Comparison of ENCODE assay signal across 8 cellular contexts in the genomic region with DNA sequence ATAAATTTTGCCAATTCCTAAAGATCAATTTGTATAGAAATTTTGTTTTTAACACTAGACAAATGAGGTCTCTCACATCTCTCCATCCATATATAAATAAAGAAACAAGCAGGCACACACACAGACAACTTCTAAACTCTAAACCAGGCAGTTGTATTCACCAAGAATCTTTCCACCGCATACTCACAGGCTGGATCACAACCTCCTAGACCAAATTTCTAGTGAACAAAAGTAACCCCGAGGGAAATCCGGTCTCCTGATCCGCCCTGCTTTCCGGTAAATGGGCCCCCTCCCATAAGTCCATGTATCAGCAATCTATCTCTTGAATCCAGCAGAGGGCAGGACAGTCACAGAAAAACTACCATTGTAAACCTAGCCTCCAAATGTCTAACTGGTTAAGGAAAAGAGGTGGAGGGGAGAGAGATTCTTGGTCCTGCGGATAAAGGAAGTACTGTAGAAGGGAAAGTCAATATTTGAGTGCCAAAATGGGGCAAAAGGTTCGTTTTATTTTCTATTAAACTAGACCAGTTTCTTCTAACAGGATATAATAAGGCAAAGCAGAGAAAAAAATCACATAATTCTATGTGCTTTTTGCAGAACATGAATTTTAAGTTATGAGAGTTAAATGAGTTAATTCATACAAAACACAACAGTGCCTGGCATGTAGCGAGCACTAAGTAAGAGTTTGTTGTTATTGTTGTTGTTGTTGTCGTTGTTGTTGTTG. TPM values are rescaled to one million over a fixed set of nuclear protein-coding genes. Genes with fewer than 3 reads are reported as not detected.
A peak's percentile ranks its signal among the peaks of the same experiment; 100 is the strongest.
DNase-seq lines count a peak whose midpoint lies in the region; ATAC-seq and TF ChIP-seq lines count a peak whose summit lies in the region.

No MANE protein-coding gene starts in this region.

- TF ChIP-seq POLR2A in gastroesophageal sphincter (IDR thresholded peaks at IDR 0.05) = no peak

- TF ChIP-seq EP300 in gastroesophageal sphincter (IDR thresholded peaks at IDR 0.05) = no peak

- POLR2A ChIA-PET in CD8-positive, alpha-beta memory T cell (lab: Charles Lee) = no interaction called here

- 10 to 13% methylated on average over 9 of the region's 9 CpGs for whole genome bisulfite sequencing in gastroesophageal sphincter (ENCODE audit: low coverage in 1 of 2), 2 donors

- no peak overlapping the region for H3K27ac Mint-ChIP-seq in CD8-positive, alpha-beta memory T cell
- H3K27ac Mint-ChIP-seq in activated naive CD4-positive, alpha-beta T cell treated with anti-CD3 and anti-CD28 coated beads, Interleukin-2, amount 10 ng/mL, durations not matched to agents 7 days and 5 days = no peak overlapping the region
- no peak overlapping the region for H3K27ac Mint-ChIP-seq in type B pancreatic cell

- peak; percentile 40 to 92 (median 84) for TF ChIP-seq CTCF in gastroesophageal sphincter (IDR thresholded peaks at IDR 0.05)
- peak; percentile 91 for TF ChIP-seq CTCF in type B pancreatic cell (conservative IDR thresholded peaks at IDR 0.05)

- H3K4me3 Mint-ChIP-seq in CD8-positive, alpha-beta memory T cell = no peak overlapping the region
- H3K4me3 Mint-ChIP-seq in activated naive CD4-positive, alpha-beta T cell treated with anti-CD3 and anti-CD28 coated beads, Interleukin-2, amount 10 ng/mL, durations not matched to agents 7 days and 5 days = no peak overlapping the region
- no peak overlapping the region for H3K4me3 Mint-ChIP-seq in type B pancreatic cell

- H3K36me3 Mint-ChIP-seq in CD8-positive, alpha-beta memory T cell = peaks cover 0 to 4% (median 0%) of the 10 kb centered on the region in 3 donors
- H3K36me3 Mint-ChIP-seq in activated naive CD4-positive, alpha-beta T cell treated with anti-CD3 and anti-CD28 coated beads, Interleukin-2, amount 10 ng/mL, durations not matched to agents 7 days and 5 days = peaks cover 2% of the 10 kb centered on the region
- H3K36me3 Mint-ChIP-seq in type B pancreatic cell = peaks cover 4% of the 10 kb centered on the region

- no peaks in the 10 kb centered on the region for H3K27me3 ChIP-seq in CD8-positive, alpha-beta memory T cell (ENCODE audit: insufficient read depth, low read length, poor library complexity, severe bottlenecking)
- H3K27me3 ChIP-seq in gastroesophageal sphincter = no peaks in the 10 kb centered on the region

- CTCF ChIA-PET in CD8-positive, alpha-beta memory T cell (lab: Charles Lee) = interaction anchor here (0.7 to 3.1 kb wide), 7 partner anchors 14 to 145 kb away, joined by 3 to 24 read pairs (median 4); a partner anchor contains a TSS
- CTCF ChIA-PET in activated naive CD4-positive, alpha-beta T cell treated with anti-CD3 and anti-CD28 coated beads, Interleukin-2, amount 10 ng/mL, durations not matched to agents 7 days and 5 days (lab: Charles Lee) = interaction anchor here (1.1 to 3.7 kb wide), 4 partner anchors 87 to 145 kb away, joined by 4 to 32 read pairs (median 12); no protein-coding TSS in a partner anchor

- H3K9me3 ChIP-seq in CD8-positive, alpha-beta memory T cell (ENCODE audit: low read length) = no peaks in the 10 kb centered on the region
- peaks cover 0 to 5% (median 0%) of the 10 kb centered on the region in 3 donors for H3K9me3 ChIP-seq in gastroesophageal sphincter

- no peaks in the 10 kb centered on the region for H3K9me3 Mint-ChIP-seq in CD8-positive, alpha-beta memory T cell
- peaks cover 2% of the 10 kb centered on the region for H3K9me3 Mint-ChIP-seq in activated naive CD4-positive, alpha-beta T cell treated with anti-CD3 and anti-CD28 coated beads, Interleukin-2, amount 10 ng/mL, durations not matched to agents 7 days and 5 days
- H3K9me3 Mint-ChIP-seq in type B pancreatic cell = no peaks in the 10 kb centered on the region

- ATAC-seq in GM21423 (IDR thresholded peaks at IDR 0.05; ENCODE audit: unreplicated experiment) (peak; percentile 31), gastroesophageal sphincter (peak; percentile 47)

- H3K4me1 ChIP-seq in CD8-positive, alpha-beta memory T cell (ENCODE audit: insufficient read depth, low read length) = peaks cover 33% of the 10 kb centered on the region
- peaks cover 0 to 17% (median 0%) of the 10 kb centered on the region in 3 donors for H3K4me1 ChIP-seq in gastroesophageal sphincter

- peaks cover 5 to 8% of the 10 kb centered on the region in 2 donors for H3K27me3 Mint-ChIP-seq in CD8-positive, alpha-beta memory T cell
- H3K27me3 Mint-ChIP-seq in activated naive CD4-positive, alpha-beta T cell treated with anti-CD3 and anti-CD28 coated beads, Interleukin-2, amount 10 ng/mL, durations not matched to agents 7 days and 5 days = peaks cover 7% of the 10 kb centered on the region
- H3K27me3 Mint-ChIP-seq in type B pancreatic cell = no peaks in the 10 kb centered on the region

- no peak overlapping the region for H3K27ac ChIP-seq in CD8-positive, alpha-beta memory T cell (ENCODE audit: low read depth, low read length)
- peak overlapping the region in 2 of 4 donors; percentile 16 to 41 for H3K27ac ChIP-seq in gastroesophageal sphincter

- H3K36me3 ChIP-seq in CD8-positive, alpha-beta memory T cell (ENCODE audit: insufficient read depth, low read length) = no peaks in the 10 kb centered on the region
- no peaks in the 10 kb centered on the region for H3K36me3 ChIP-seq in gastroesophageal sphincter

- peak; percentile 30 to 76 (median 68) for DNase-seq in CD8-positive, alpha-beta memory T cell
- peak; percentile 88 for DNase-seq in M059J (ENCODE audit: low read depth)
- DNase-seq in SHP77 treated with DMSO at 0.1 percent for 48 hours (lab: John Stamatoyannopoulos, UW) = peak; percentile 68
- DNase-seq in activated naive CD4-positive, alpha-beta T cell treated with anti-CD3 and anti-CD28 coated beads, Interleukin-2, amount 10 ng/mL, durations not matched to agents 7 days and 5 days = peak; percentile 82
- DNase-seq in occipital lobe (lab: John Stamatoyannopoulos, UW) = peak; percentile 31
- no peak for DNase-seq in type B pancreatic cell (ENCODE audit: extremely low spot score, unreplicated experiment)

- peaks cover 17 to 29% (median 26%) of the 10 kb centered on the region in 3 donors for H3K4me1 Mint-ChIP-seq in CD8-positive, alpha-beta memory T cell
- H3K4me1 Mint-ChIP-seq in activated naive CD4-positive, alpha-beta T cell treated with anti-CD3 and anti-CD28 coated beads, Interleukin-2, amount 10 ng/mL, durations not matched to agents 7 days and 5 days = peaks cover 38% of the 10 kb centered on the region
- peaks cover 6% of the 10 kb centered on the region for H3K4me1 Mint-ChIP-seq in type B pancreatic cell (ENCODE audit: unreplicated experiment)

- no peak overlapping the region for H3K4me3 ChIP-seq in CD8-positive, alpha-beta memory T cell (ENCODE audit: low read length)
- no peak overlapping the region for H3K4me3 ChIP-seq in gastroesophageal sphincter

RNA-seq across cellular contexts. Expression of a gene that starts 4.8 kb away (rescaled TPM):
- total RNA-seq in CD8-positive, alpha-beta memory T cell = 10 to 100 TPM; 27.5 to 27.6 TPM
- polyA plus RNA-seq in CD8-positive, alpha-beta memory T cell = 21.2 TPM
- total RNA-seq in M059J (2014; rRNA removed; shearing (Covaris generic)) = 30.6 and 36.0 TPM in 2 replicates
- total RNA-seq in gastroesophageal sphincter (10 to 100 TPM; 19.7 to 24.2 (median 21.9) TPM), occipital lobe (46.5 TPM), type B pancreatic cell (ENCODE audit: low replicate concordance) (21.0 and 25.4 TPM in 2 replicates)

RNA-seq across cellular contexts. Expression of a gene that starts 56.2 kb away (rescaled TPM):
- 100 to 1,000 TPM; 318 to 332 TPM for total RNA-seq in CD8-positive, alpha-beta memory T cell
- polyA plus RNA-seq in CD8-positive, alpha-beta memory T cell = 106 TPM
- total RNA-seq in M059J (2014; rRNA removed; shearing (Covaris generic)) = 265 and 312 TPM in 2 replicates
- 100 to 1,000 TPM in 2 of 4 donors, 10 to 100 TPM in 2; 75.6 to 111 (median 96.5) TPM for total RNA-seq in gastroesophageal sphincter
- total RNA-seq in occipital lobe = 203 TPM
- 189 and 223 TPM in 2 replicates for total RNA-seq in type B pancreatic cell (ENCODE audit: low replicate concordance)
